26 cellular contexts compared by ENCODE assay signal in genomic region chr13:79447741-79448140, GRCh38.
"Had no signal": no experiment of that assay in that cellular context is flagged by ENCODE, and none has a peak within 500 bp of the region (broad histone marks: within the 10 kb centered on the region; RNA-seq: fewer than 3 reads in every experiment).

No MANE protein-coding gene starts in this region.

- H3K4me1 Mint-ChIP-seq: nephron had no signal

- H3K4me3 ChIP-seq: esophagus muscularis mucosa, hepatocyte, pancreas, psoas muscle, right atrium auricular region, thyroid gland, upper lobe of right lung had no signal

- H3K36me3 Mint-ChIP-seq: immature natural killer cell, T-cell had no signal

- H3K27me3 Mint-ChIP-seq: stimulated activated naive CD8-positive, alpha-beta T cell treated with anti-CD3 and anti-CD28 coated beads, Interleukin-15, Interleukin-2, amounts not matched to agents 100 ng/mL and 50 ng/mL, for 24 hours; T-cell had no signal

- H3K36me3 ChIP-seq: esophagus muscularis mucosa, pancreas, right atrium auricular region, thyroid gland, upper lobe of right lung had no signal

- H3K9me3 ChIP-seq: esophagus muscularis mucosa, pancreas, psoas muscle, right atrium auricular region, thyroid gland, upper lobe of right lung had no signal

- DNase-seq: activated B cell treated with CpG ODN at 0.5 μM for 24 hours; activated CD4-positive, alpha-beta T cell treated with anti-CD3 and anti-CD28 coated beads for 48 hours; activated naive CD4-positive, alpha-beta T cell treated with Interleukin-2 at 50 U/mL for 16 hours; activated naive CD8-positive, alpha-beta T cell treated with anti-CD3 and anti-CD28 coated beads for 36 hours; activated T-cell treated with anti-CD3 and anti-CD28 coated beads, Interleukin-2, amount 50 U/mL, for 1 hour; central memory CD4-positive, alpha-beta T cell; effector memory CD4-positive, alpha-beta T cell; glutamatergic neuron; midbrain; pancreas; psoas muscle; stimulated activated CD4-positive, alpha-beta T cell treated with anti-CD3 and anti-CD28 coated beads, Interleukin-4, amount 100 ng/mL, for 24 hours; substantia nigra; T-cell; T-helper 9 cell; thyroid gland; upper lobe of right lung had no signal

- H3K4me3 Mint-ChIP-seq: activated B cell treated with CpG ODN at 0.5 μM for 24 hours; activated naive CD8-positive, alpha-beta T cell treated with anti-CD3 and anti-CD28 coated beads for 36 hours; nephron; stimulated activated naive CD8-positive, alpha-beta T cell treated with anti-CD3 and anti-CD28 coated beads, Interleukin-15, Interleukin-2, amounts not matched to agents 100 ng/mL and 50 ng/mL, for 24 hours; T-cell had no signal

- H3K4me1 ChIP-seq: esophagus muscularis mucosa, pancreas, psoas muscle, right atrium auricular region, thyroid gland, upper lobe of right lung had no signal

- H3K79me2 ChIP-seq: hepatocyte had no signal

- H3K27ac Mint-ChIP-seq: activated B cell treated with CpG ODN at 0.5 μM for 24 hours; activated naive CD8-positive, alpha-beta T cell treated with anti-CD3 and anti-CD28 coated beads for 36 hours; nephron; T-cell had no signal

- H2AFZ ChIP-seq: hepatocyte had no signal

- H3K9me3 Mint-ChIP-seq: activated B cell treated with CpG ODN at 0.5 μM for 24 hours; immature natural killer cell; nephron; stimulated activated naive CD8-positive, alpha-beta T cell treated with anti-CD3 and anti-CD28 coated beads, Interleukin-15, Interleukin-2, amounts not matched to agents 100 ng/mL and 50 ng/mL, for 24 hours; T-cell had no signal

- H3K27ac ChIP-seq: esophagus muscularis mucosa, hepatocyte, pancreas, psoas muscle, right atrium auricular region, thyroid gland, upper lobe of right lung had no signal

- FAIRE-seq: astrocyte, frontal cortex, pancreas had no signal

- H3K4me2 ChIP-seq: hepatocyte had no signal

- H3K27me3 ChIP-seq: esophagus muscularis mucosa, hepatocyte, pancreas, right atrium auricular region, thyroid gland, upper lobe of right lung had no signal

- ATAC-seq: left lobe of liver, pancreas, psoas muscle, T-cell had no signal
